Comparison of ENCODE assay signal across 8 cellular contexts in the genomic region with DNA sequence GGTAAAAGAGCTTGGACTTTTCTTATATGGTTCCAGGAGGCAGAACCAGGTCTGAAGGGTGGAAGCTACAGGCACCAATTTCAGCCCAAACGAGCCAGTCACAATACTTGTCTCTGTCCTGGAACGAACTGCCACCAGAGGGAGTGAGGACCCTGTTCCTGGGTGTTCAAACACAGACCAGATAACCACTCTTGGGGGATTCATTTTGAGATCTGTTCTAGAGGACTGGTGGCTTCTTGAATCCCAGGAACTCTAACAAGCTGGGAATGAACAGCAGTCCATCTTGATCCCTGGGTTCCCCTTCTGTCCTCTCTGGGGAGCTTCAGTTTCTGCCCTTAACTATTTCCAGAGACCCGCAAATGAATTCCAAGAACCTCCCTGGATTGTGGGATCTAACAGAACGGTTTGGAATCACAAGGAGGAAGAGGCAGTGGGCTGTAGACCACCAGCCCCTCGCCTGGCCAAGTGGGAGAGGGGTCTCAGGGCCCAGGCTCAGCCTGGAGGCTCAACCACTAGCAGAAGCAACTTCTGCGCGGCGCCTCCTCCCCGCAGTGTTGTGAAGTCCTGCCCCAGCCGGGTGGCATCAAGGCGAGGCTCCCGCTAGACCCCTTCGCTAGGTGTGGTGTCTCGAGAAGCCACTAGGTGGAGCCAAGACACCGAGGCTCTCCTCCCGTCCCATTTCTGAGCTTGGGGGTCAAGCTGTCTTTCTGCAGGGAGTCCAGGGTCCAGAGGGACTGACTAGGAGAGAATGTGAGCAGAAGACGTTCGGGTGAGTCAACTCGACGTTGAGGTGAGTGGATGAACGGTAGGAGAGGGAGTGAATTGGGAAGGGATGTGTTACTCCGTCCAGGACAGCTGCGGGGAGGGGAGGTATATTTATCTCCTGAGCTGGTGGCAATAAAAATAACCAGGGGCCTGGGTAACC. TPM values are rescaled to one million over a fixed set of nuclear protein-coding genes. Genes with fewer than 3 reads are reported as not detected.
A peak's percentile ranks its signal among the peaks of the same experiment; 100 is the strongest.
DNase-seq lines count a peak whose midpoint lies in the region; ATAC-seq, FAIRE-seq and TF ChIP-seq lines count a peak whose summit lies in the region.

No MANE protein-coding gene starts in this region.

- H3K4me2 ChIP-seq in PC-3 (ENCODE audit: low read length): peak overlapping the region; percentile 98

- H3K4me3 Mint-ChIP-seq in naive thymus-derived CD4-positive, alpha-beta T cell: peak overlapping the region in 5 of 10 donors; percentile 48 to 78 (median 60)
- H3K4me3 Mint-ChIP-seq in stimulated activated effector memory CD8-positive, alpha-beta T cell treated with anti-CD3 and anti-CD28 coated beads, Interleukin-12 subunit alpha, Interleukin-12 subunit beta, amount 100 ng/mL, for 72 hours: peak overlapping the region; percentile 30

- no peaks in the 10 kb centered on the region for H3K36me3 Mint-ChIP-seq in naive thymus-derived CD4-positive, alpha-beta T cell
- no peaks in the 10 kb centered on the region for H3K36me3 Mint-ChIP-seq in stimulated activated effector memory CD8-positive, alpha-beta T cell treated with anti-CD3 and anti-CD28 coated beads, Interleukin-12 subunit alpha, Interleukin-12 subunit beta, amount 100 ng/mL, for 72 hours

- peak overlapping the region in 3 of 9 donors; percentile 1 to 74 (median 60) for H3K27ac Mint-ChIP-seq in naive thymus-derived CD4-positive, alpha-beta T cell
- H3K27ac Mint-ChIP-seq in stimulated activated effector memory CD8-positive, alpha-beta T cell treated with anti-CD3 and anti-CD28 coated beads, Interleukin-12 subunit alpha, Interleukin-12 subunit beta, amount 100 ng/mL, for 72 hours: no peak overlapping the region

- TF ChIP-seq CTCF in PC-3 (conservative IDR thresholded peaks at IDR 0.05; ENCODE audit: low read depth, low read length): peak; percentile 88

- DNase-seq in GM12891 (ENCODE audit: insufficient read length, low spot score) (peak; percentile 82), KG1 (lab: John Stamatoyannopoulos, UW) (peak; percentile 61), PC-3 (peak; percentile 97), activated T-cell treated with anti-CD3 and anti-CD28 coated beads for 4 hours (peak; percentile 64)
- DNase-seq in naive thymus-derived CD4-positive, alpha-beta T cell: peak; percentile 54 to 78 (median 71)
- peak; percentile 70 to 89 for DNase-seq in stimulated activated effector memory CD8-positive, alpha-beta T cell treated with anti-CD3 and anti-CD28 coated beads, Interleukin-12 subunit alpha, Interleukin-12 subunit beta, amount 100 ng/mL, for 72 hours (ENCODE audit: low spot score in 2 of 2)

- no peaks in the 10 kb centered on the region for H3K9me3 ChIP-seq in PC-3 (ENCODE audit: low read length)
- no peaks in the 10 kb centered on the region for H3K9me3 ChIP-seq in naive thymus-derived CD4-positive, alpha-beta T cell (ENCODE audit: control insufficient read depth in 2 of 3, low read length in 3 of 3)

- no peaks in the 10 kb centered on the region for H3K9me3 Mint-ChIP-seq in naive thymus-derived CD4-positive, alpha-beta T cell
- no peaks in the 10 kb centered on the region for H3K9me3 Mint-ChIP-seq in stimulated activated effector memory CD8-positive, alpha-beta T cell treated with anti-CD3 and anti-CD28 coated beads, Interleukin-12 subunit alpha, Interleukin-12 subunit beta, amount 100 ng/mL, for 72 hours

- H3K79me2 ChIP-seq in PC-3 (ENCODE audit: low read length): no peaks in the 10 kb centered on the region

- H3K4me3 ChIP-seq in PC-3 (ENCODE audit: low read length): peak overlapping the region; percentile 68
- H3K4me3 ChIP-seq in naive thymus-derived CD4-positive, alpha-beta T cell (ENCODE audit: low read length): no peak overlapping the region

- no peaks in the 10 kb centered on the region for H3K9me2 ChIP-seq in PC-3 (replicated peaks; ENCODE audit: low read length)

- peaks cover 38 to 62% (median 44%) of the 10 kb centered on the region in 5 donors for H3K27me3 Mint-ChIP-seq in naive thymus-derived CD4-positive, alpha-beta T cell

- H3F3A ChIP-seq in PC-3 (ENCODE audit: low read length, unreplicated experiment): peaks cover 8% of the 10 kb centered on the region

- POLR2A ChIA-PET in PC-3 (lab: Charles Lee; ENCODE audit: unreplicated experiment): interaction anchor here (0.8 to 2.1 kb wide), 2 partner anchors 17 to 36 kb away, joined by 7 to 13 read pairs; no protein-coding TSS in a partner anchor
- POLR2A ChIA-PET in naive thymus-derived CD4-positive, alpha-beta T cell (lab: Charles Lee): interaction anchor here (0.6 to 6.7 kb wide), 7 partner anchors 17 to 97 kb away, joined by 3 to 53 read pairs (median 4); a partner anchor contains a TSS

- H3K27ac ChIP-seq in PC-3 (ENCODE audit: low read length): no peak overlapping the region
- no peak overlapping the region for H3K27ac ChIP-seq in naive thymus-derived CD4-positive, alpha-beta T cell (ENCODE audit: low read depth, low read length)

- FAIRE-seq in GM12891 (lab: Jason Lieb, UNC): peak; percentile 20

- H3K9ac ChIP-seq in PC-3 (ENCODE audit: low read length): peak overlapping the region; percentile 26; the same call in 1 of the 2 replicates

- BruUV-seq in PC-3 (replicated peaks; lab: Mats Ljungman, UMichigan): no TSS peak

- no peaks in the 10 kb centered on the region for H4K20me1 ChIP-seq in PC-3 (ENCODE audit: low read length)

- H3K4me1 ChIP-seq in PC-3 (ENCODE audit: insufficient read depth, low read length): peaks cover 62% of the 10 kb centered on the region
- H3K4me1 ChIP-seq in naive thymus-derived CD4-positive, alpha-beta T cell (ENCODE audit: control insufficient read depth in 2 of 2, insufficient read depth in 2 of 2, low read length in 2 of 2): peaks cover 5 to 20% of the 10 kb centered on the region in 2 donors

- H3K4me1 Mint-ChIP-seq in naive thymus-derived CD4-positive, alpha-beta T cell: peaks cover 20 to 35% (median 29%) of the 10 kb centered on the region in 7 donors
- peaks cover 37% of the 10 kb centered on the region for H3K4me1 Mint-ChIP-seq in stimulated activated effector memory CD8-positive, alpha-beta T cell treated with anti-CD3 and anti-CD28 coated beads, Interleukin-12 subunit alpha, Interleukin-12 subunit beta, amount 100 ng/mL, for 72 hours

- intact Hi-C loops in PC-3 (cut with micrococcal nuclease): loop anchor here (1.0 kb wide), 3 partner anchors 16 to 201 kb away; a partner anchor contains a TSS
- intact Hi-C loops in naive thymus-derived CD4-positive, alpha-beta T cell (cut with micrococcal nuclease): loop anchor here (1.0 to 5.0 kb wide), 9 partner anchors 17 to 238 kb away; a partner anchor contains a TSS

- peak; percentile 81 for ATAC-seq in PC-3
- ATAC-seq in esophagus mucosa: peak; percentile 57
- ATAC-seq in naive thymus-derived CD4-positive, alpha-beta T cell: peak; percentile 98
- ATAC-seq in stimulated activated effector memory CD8-positive, alpha-beta T cell treated with anti-CD3 and anti-CD28 coated beads, Interleukin-12 subunit alpha, Interleukin-12 subunit beta, amount 100 ng/mL, for 72 hours: peak; percentile 96
- no peak for ATAC-seq in HG03571 (IDR thresholded peaks at IDR 0.05; ENCODE audit: unreplicated experiment)

- CTCF ChIA-PET in PC-3 (lab: Charles Lee): interaction anchor here (0.6 to 3.8 kb wide), 27 partner anchors 8 to 197 kb away, joined by 3 to 106 read pairs (median 6); a partner anchor contains a TSS
- CTCF ChIA-PET in naive thymus-derived CD4-positive, alpha-beta T cell (lab: Charles Lee): interaction anchor here (0.7 to 8.9 kb wide), 32 partner anchors 12 to 247 kb away, joined by 3 to 234 read pairs (median 4); a partner anchor contains a TSS

- H2AFZ ChIP-seq in PC-3 (ENCODE audit: low read length): peak overlapping the region; percentile 96

- no peak for TF ChIP-seq POLR2A in GM12891 (IDR thresholded peaks at IDR 0.05; ENCODE audit: low read depth, low read length)

- H3K27me3 ChIP-seq in PC-3 (ENCODE audit: low read length): no peaks in the 10 kb centered on the region
- H3K27me3 ChIP-seq in naive thymus-derived CD4-positive, alpha-beta T cell (ENCODE audit: control insufficient read depth in 2 of 2, insufficient read depth in 2 of 2, low read length in 2 of 2): peaks cover 0 to 5% of the 10 kb centered on the region in 2 donors

- no peaks in the 10 kb centered on the region for H3K36me3 ChIP-seq in PC-3 (ENCODE audit: low read depth, low read length)
- H3K36me3 ChIP-seq in naive thymus-derived CD4-positive, alpha-beta T cell (ENCODE audit: control insufficient read depth in 2 of 3, insufficient read depth in 3 of 3, low read length in 3 of 3): no peaks in the 10 kb centered on the region

TF ChIP-seq in GM12891, 5 proteins besides CTCF, POLR2A, EP300 and RAD21:
- no peak for TF ChIP-seq POU2F2 (IDR thresholded peaks at IDR 0.05; ENCODE audit: low read depth, low read length)

RNA-seq across cellular contexts. Expression of a gene that starts 12.1 kb away (rescaled TPM):
- polyA plus RNA-seq in GM12891 (2012; ENCODE audit: low read depth, missing spikeins): 0.01 TPM
- total RNA-seq in PC-3 (2014; rRNA removed) (58.2 and 70.0 TPM in 2 replicates), esophagus mucosa (3.0 TPM)
- under 1 TPM in 1 of 5 experiments, not detected in 4; 0.05 TPM for total RNA-seq in naive thymus-derived CD4-positive, alpha-beta T cell
- polyA plus RNA-seq in naive thymus-derived CD4-positive, alpha-beta T cell: not detected

RNA-seq across cellular contexts. Expression of a gene that starts 16.1 kb away (rescaled TPM):
- polyA plus RNA-seq in GM12891 (2012; ENCODE audit: low read depth, missing spikeins): 0.18 TPM
- total RNA-seq in PC-3 (2014; rRNA removed) (120 and 150 TPM in 2 replicates), esophagus mucosa (1,373 TPM)
- total RNA-seq in naive thymus-derived CD4-positive, alpha-beta T cell: 1 to 10 TPM in 4 of 5 experiments, under 1 TPM in 1; 0.38 to 2.5 (median 1.4) TPM
- polyA plus RNA-seq in naive thymus-derived CD4-positive, alpha-beta T cell: 1 to 10 TPM in 1 of 2 donors, under 1 TPM in 1; 0.40 to 1.1 TPM

RNA-seq across cellular contexts. Expression of a gene that starts 39.0 kb away (rescaled TPM):
- polyA plus RNA-seq in GM12891 (2012; ENCODE audit: low read depth, missing spikeins): 17.7 TPM
- 10.4 and 14.6 TPM in 2 replicates for total RNA-seq in PC-3 (2014; rRNA removed)
- total RNA-seq in esophagus mucosa: 23.5 TPM
- 10 to 100 TPM; 16.0 to 29.8 (median 29.1) TPM for total RNA-seq in naive thymus-derived CD4-positive, alpha-beta T cell
- 1 to 10 TPM; 4.4 to 5.1 TPM for polyA plus RNA-seq in naive thymus-derived CD4-positive, alpha-beta T cell

RNA-seq across cellular contexts. Expression of a gene that starts 39.3 kb away (rescaled TPM):
- 20.5 TPM for polyA plus RNA-seq in GM12891 (2012; ENCODE audit: low read depth, missing spikeins)
- 39.2 and 51.7 TPM in 2 replicates for total RNA-seq in PC-3 (2014; rRNA removed)
- 27.5 TPM for total RNA-seq in esophagus mucosa
- 10 to 100 TPM; 44.7 to 59.9 (median 53.9) TPM for total RNA-seq in naive thymus-derived CD4-positive, alpha-beta T cell
- polyA plus RNA-seq in naive thymus-derived CD4-positive, alpha-beta T cell: 10 to 100 TPM; 15.3 to 20.6 TPM

RNA-seq across cellular contexts. Expression of a gene that starts 47.4 kb away (rescaled TPM):
- 0.15 TPM for polyA plus RNA-seq in GM12891 (2012; ENCODE audit: low read depth, missing spikeins)
- total RNA-seq in PC-3 (2014; rRNA removed): not detected in 2 replicates
- not detected for total RNA-seq in esophagus mucosa
- total RNA-seq in naive thymus-derived CD4-positive, alpha-beta T cell: not detected
- not detected for polyA plus RNA-seq in naive thymus-derived CD4-positive, alpha-beta T cell

Comparison
In these comparisons a context has a peak if more than half of its experiments do, and no peak if none do; other contexts are left out.
1. RNA of a gene that starts 12.1 kb away (total RNA-seq): 58.2 to 70.0 TPM in PC-3; 3.0 TPM in esophagus mucosa (single experiment) and 0.05 TPM in naive thymus-derived CD4-positive, alpha-beta T cell; every median in the first group is over 10 times any median in the second.
2. RNA of a gene that starts 16.1 kb away (total RNA-seq): 1,373 TPM in esophagus mucosa (single experiment) and 120 to 150 TPM in PC-3; 0.38 to 2.5 TPM in naive thymus-derived CD4-positive, alpha-beta T cell; every median in the first group is over 10 times any median in the second.
3. Peak in every context shown above with its lines, with median percentiles within 50 percentile points of each other: DNase-seq.